In genomic region chr12:79590751-79591150, GRCh38 we compare ENCODE assay signal across 24 cellular contexts.
A peak's percentile ranks its signal among the peaks of the same experiment; 100 is the strongest.
DNase-seq lines count a peak whose midpoint lies in the region; ATAC-seq, FAIRE-seq and TF ChIP-seq lines count a peak whose summit lies in the region.
"Had no signal": no experiment of that assay in that cellular context is flagged by ENCODE, and none has a peak within 500 bp of the region (broad histone marks: within the 10 kb centered on the region; RNA-seq: fewer than 3 reads in every experiment).

No MANE protein-coding gene starts in this region.

- TF ChIP-seq EP300 in HepG2 (IDR thresholded peaks at IDR 0.05; ENCODE audit: low read depth in 2 of 2, low read length in 2 of 2): no peak
- TF ChIP-seq EP300 in HepG2 (CRISPR knock-in tag; IDR thresholded peaks at IDR 0.05; ENCODE audit: borderline replicate concordance): no peak

- no peak overlapping the region for H3K9ac ChIP-seq in HCT116 (ENCODE audit: low read length)
- H3K9ac ChIP-seq in PC-3 (ENCODE audit: low read length): no peak overlapping the region
- no peak overlapping the region for H3K9ac ChIP-seq in HepG2 (ENCODE audit: insufficient read depth, low read depth, low read length)
- H3K9ac ChIP-seq in mesenchymal stem cell (ENCODE audit: low read length): no peak overlapping the region
- H3K9ac ChIP-seq: BLaER1 had no signal

- no peak for FAIRE-seq in HepG2 (lab: Jason Lieb, UNC)
- FAIRE-seq: A549, D721Med, GM12878, H54 had no signal

- H2BK15ac ChIP-seq in mesenchymal stem cell (ENCODE audit: low read depth, poor library complexity, severe bottlenecking): no peak overlapping the region

- no peak overlapping the region for H3K27ac ChIP-seq in HCT116 (ENCODE audit: low read depth, low read length)
- H3K27ac ChIP-seq in PC-3 (ENCODE audit: low read length): no peak overlapping the region
- no peak overlapping the region for H3K27ac ChIP-seq in HepG2 (ENCODE audit: extremely low read length, insufficient read depth, low read length)
- H3K27ac ChIP-seq in mesenchymal stem cell (ENCODE audit: low read length, poor library complexity, severe bottlenecking): no peak overlapping the region
- H3K27ac ChIP-seq: A549, BLaER1, C4-2B had no signal

- no peak overlapping the region for H2AK5ac ChIP-seq in mesenchymal stem cell (ENCODE audit: low read length, severe bottlenecking)

- TF ChIP-seq RAD21 in HCT116 (IDR thresholded peaks at IDR 0.05; ENCODE audit: low read depth) (no peak), HepG2 (CRISPR knock-in tag; IDR thresholded peaks at IDR 0.05) (no peak)

- no peaks in the 10 kb centered on the region for H3F3A ChIP-seq in PC-3 (ENCODE audit: low read length, unreplicated experiment)

- H3K9me2 ChIP-seq in HCT116 (ENCODE audit: insufficient read depth) (no peaks in the 10 kb centered on the region), PC-3 (replicated peaks; ENCODE audit: low read length) (no peaks in the 10 kb centered on the region)

- no peak overlapping the region for H3K27ac Mint-ChIP-seq in Caco-2 (ENCODE audit: unreplicated experiment)
- H3K27ac Mint-ChIP-seq in activated CD8-positive, alpha-beta T cell treated with anti-CD3 and anti-CD28 coated beads, Interleukin-2, amount 10 ng/mL, durations not matched to agents 7 days and 5 days: no peak overlapping the region
- H3K27ac Mint-ChIP-seq: B cell; CD4-positive, CD25-positive, alpha-beta regulatory T cell; CD8-positive, alpha-beta T cell; HFFc6 had no signal

- in situ Hi-C loops in HepG2 (cut with HindIII; ENCODE audit: extremely low pct_ligation_motif_present, low pct_unique_long_range_greater_than_20kb): no loop called here

- H3K27me3 Mint-ChIP-seq in Caco-2 (ENCODE audit: insufficient read depth, unreplicated experiment): no peaks in the 10 kb centered on the region
- no peaks in the 10 kb centered on the region for H3K27me3 Mint-ChIP-seq in activated CD8-positive, alpha-beta T cell treated with anti-CD3 and anti-CD28 coated beads, Interleukin-2, amount 10 ng/mL, durations not matched to agents 7 days and 5 days (ENCODE audit: low read depth)
- H3K27me3 Mint-ChIP-seq: B cell; CD4-positive, CD25-positive, alpha-beta regulatory T cell had no signal

- no peak overlapping the region for H2BK12ac ChIP-seq in mesenchymal stem cell (ENCODE audit: low read length in 2 of 2)

- H4K20me1 ChIP-seq in HCT116 (ENCODE audit: insufficient read depth) (no peaks in the 10 kb centered on the region), PC-3 (ENCODE audit: low read length) (no peaks in the 10 kb centered on the region), HepG2 (ENCODE audit: insufficient read depth, low read length) (no peaks in the 10 kb centered on the region)
- H4K20me1 ChIP-seq: BLaER1 had no signal

- H2AFZ ChIP-seq in HCT116 (ENCODE audit: low read depth, low read length, poor library complexity, severe bottlenecking): no peak overlapping the region
- H2AFZ ChIP-seq in PC-3 (ENCODE audit: low read length): no peak overlapping the region
- H2AFZ ChIP-seq in HepG2 (ENCODE audit: low read length): no peak overlapping the region
- no peak overlapping the region for H2AFZ ChIP-seq in mesenchymal stem cell (ENCODE audit: low read depth, low read length)

- CTCF ChIA-PET in Caco-2 (lab: Charles Lee) (no interaction called here), HCT116 (lab: Charles Lee) (no interaction called here), PC-3 (lab: Charles Lee) (no interaction called here), HepG2 (lab: Yijun Ruan, JAX; ENCODE audit: low intra/inter-chr PET ratio, low total read pairs) (no interaction called here)
- CTCF ChIA-PET in activated CD8-positive, alpha-beta T cell treated with anti-CD3 and anti-CD28 coated beads, Interleukin-2, amount 10 ng/mL, durations not matched to agents 7 days and 5 days (lab: Charles Lee): no interaction called here

- intact Hi-C loops in Caco-2 (cut with micrococcal nuclease; ENCODE audit: unreplicated experiment): no loop called here
- intact Hi-C loops in HCT116 (cut with micrococcal nuclease): no loop called here
- intact Hi-C loops in PC-3 (cut with micrococcal nuclease): no loop called here
- intact Hi-C loops in HepG2 (cut with micrococcal nuclease; ENCODE audit: unreplicated experiment): no loop called here

- no peaks in the 10 kb centered on the region for H3K9me3 Mint-ChIP-seq in Caco-2 (ENCODE audit: unreplicated experiment)
- no peaks in the 10 kb centered on the region for H3K9me3 Mint-ChIP-seq in activated CD8-positive, alpha-beta T cell treated with anti-CD3 and anti-CD28 coated beads, Interleukin-2, amount 10 ng/mL, durations not matched to agents 7 days and 5 days (ENCODE audit: insufficient read depth)
- H3K9me3 Mint-ChIP-seq: CD8-positive, alpha-beta T cell; HFFc6 had no signal

- no peak overlapping the region for H3K23ac ChIP-seq in mesenchymal stem cell (ENCODE audit: low read length in 2 of 2)

- no peaks in the 10 kb centered on the region for H3K27me3 ChIP-seq in Caco-2 (replicated peaks; ENCODE audit: control insufficient read depth, insufficient read depth, low read length)
- no peaks in the 10 kb centered on the region for H3K27me3 ChIP-seq in HCT116 (ENCODE audit: insufficient read depth, low read length)
- H3K27me3 ChIP-seq in PC-3 (ENCODE audit: low read length): no peaks in the 10 kb centered on the region
- no peaks in the 10 kb centered on the region for H3K27me3 ChIP-seq in HepG2 (ENCODE audit: control insufficient read depth in 1 of 2, insufficient read depth in 2 of 2, low read length in 2 of 2)
- no peaks in the 10 kb centered on the region for H3K27me3 ChIP-seq in mesenchymal stem cell (ENCODE audit: control insufficient read depth in 1 of 2, insufficient read depth in 1 of 2, low read length in 2 of 2)
- H3K27me3 ChIP-seq: BLaER1 had no signal

- no peak overlapping the region for H4K8ac ChIP-seq in mesenchymal stem cell (ENCODE audit: low read length)

- H3K36me3 Mint-ChIP-seq in Caco-2 (ENCODE audit: insufficient read depth, unreplicated experiment): peaks cover 54% of the 10 kb centered on the region
- H3K36me3 Mint-ChIP-seq in activated CD8-positive, alpha-beta T cell treated with anti-CD3 and anti-CD28 coated beads, Interleukin-2, amount 10 ng/mL, durations not matched to agents 7 days and 5 days (ENCODE audit: low read depth): no peaks in the 10 kb centered on the region
- H3K36me3 Mint-ChIP-seq: CD4-positive, CD25-positive, alpha-beta regulatory T cell; CD8-positive, alpha-beta T cell had no signal

- TF ChIP-seq POLR2A in HCT116 (IDR thresholded peaks at IDR 0.05; ENCODE audit: borderline replicate concordance, extremely low read depth, insufficient read depth, insufficient read length) (no peak), HepG2 (IDR thresholded peaks at IDR 0.05; ENCODE audit: insufficient read depth in 1 of 2, low read depth in 2 of 2, low read length in 2 of 2) (no peak)

- H3K36me3 ChIP-seq in Caco-2 (ENCODE audit: control insufficient read depth, insufficient read depth, low read length): no peaks in the 10 kb centered on the region
- no peaks in the 10 kb centered on the region; a peak in 1 of 4 replicates for H3K36me3 ChIP-seq in HCT116 (ENCODE audit: control insufficient read depth in 1 of 2, insufficient read depth in 2 of 2, low read length in 2 of 2)
- peaks cover 5% of the 10 kb centered on the region; the same call in 1 of the 2 replicates for H3K36me3 ChIP-seq in PC-3 (ENCODE audit: low read depth, low read length)
- H3K36me3 ChIP-seq in HepG2 (replicated peaks in 1 of 2; ENCODE audit: control insufficient read depth in 1 of 2, insufficient read depth in 2 of 2, low read length in 2 of 2): peaks cover 7 to 24% of the 10 kb centered on the region in 2 experiments
- H3K36me3 ChIP-seq in mesenchymal stem cell (ENCODE audit: control insufficient read depth in 1 of 2, insufficient read depth in 2 of 2, low read depth in 1 of 2, low read length in 2 of 2): peaks cover 0 to 7% of the 10 kb centered on the region in 2 experiments

- H3K4me1 ChIP-seq in Caco-2 (no peaks in the 10 kb centered on the region), HCT116 (ENCODE audit: control insufficient read depth in 1 of 2, insufficient read depth in 2 of 2, low read length in 2 of 2) (no peaks in the 10 kb centered on the region), PC-3 (ENCODE audit: insufficient read depth, low read length) (no peaks in the 10 kb centered on the region), HepG2 (ENCODE audit: insufficient read depth, low read length) (no peaks in the 10 kb centered on the region), mesenchymal stem cell (ENCODE audit: control insufficient read depth, insufficient read depth, low read depth, low read length) (no peaks in the 10 kb centered on the region)
- H3K4me1 ChIP-seq: BLaER1 had no signal

- DNase-seq in Caco-2 (no peak), HCT116 (ENCODE audit: low read depth, low spot score) (no peak), PC-3 (no peak), HepG2 (ENCODE audit: low spot score) (no peak), mesenchymal stem cell (no peak)
- DNase-seq in activated CD8-positive, alpha-beta T cell treated with anti-CD3 and anti-CD28 coated beads, Interleukin-2, amount 10 ng/mL, durations not matched to agents 7 days and 5 days: no peak
- no peak for DNase-seq in stimulated activated CD4-positive, alpha-beta T cell treated with anti-CD3 and anti-CD28 coated beads, Interleukin-2, amount 100 ng/mL, for 48 hours
- DNase-seq: 8988T; CD4-positive, CD25-positive, alpha-beta regulatory T cell; CD8-positive, alpha-beta T cell; DMS 273 treated with DMSO at 0.1 percent for 48 hours; DMS79; EL; GDM1; GOT3; HFFc6 had no signal

- no peak overlapping the region for H4K91ac ChIP-seq in mesenchymal stem cell (ENCODE audit: low read length)

- H3K4me2 ChIP-seq in HCT116 (ENCODE audit: low read length) (no peak overlapping the region), PC-3 (ENCODE audit: low read length) (no peak overlapping the region), HepG2 (ENCODE audit: low read depth, low read length) (no peak overlapping the region), mesenchymal stem cell (ENCODE audit: low read length, poor library complexity, severe bottlenecking) (no peak overlapping the region)
- H3K4me2 ChIP-seq: A549, BLaER1 had no signal

- H3K4ac ChIP-seq in mesenchymal stem cell (ENCODE audit: low read depth in 1 of 2, low read length in 2 of 2): no peak overlapping the region

- POLR2A ChIA-PET in Caco-2 (lab: Charles Lee): no interaction called here
- POLR2A ChIA-PET in HCT116 (lab: Charles Lee): no interaction called here
- POLR2A ChIA-PET in PC-3 (lab: Charles Lee; ENCODE audit: unreplicated experiment): no interaction called here
- POLR2A ChIA-PET in HepG2 (lab: Yijun Ruan, JAX): no interaction called here
- POLR2A ChIA-PET in activated CD8-positive, alpha-beta T cell treated with anti-CD3 and anti-CD28 coated beads, Interleukin-2, amount 10 ng/mL, durations not matched to agents 7 days and 5 days (lab: Charles Lee): no interaction called here

- RAD21 ChIA-PET in HCT116 (lab: Charles Lee; ENCODE audit: low non-redundant PET in 1 of 2, low total read pairs in 2 of 2, uncharacterized antibody in 2 of 2, unreplicated experiment in 2 of 2): no interaction called here

- H3K79me2 ChIP-seq in HCT116 (ENCODE audit: insufficient read depth, low read length) (no peaks in the 10 kb centered on the region), PC-3 (ENCODE audit: low read length) (no peaks in the 10 kb centered on the region), HepG2 (ENCODE audit: insufficient read depth, low read length) (no peaks in the 10 kb centered on the region)

- H3K79me1 ChIP-seq in mesenchymal stem cell (replicated peaks; ENCODE audit: low read length, poor library complexity, severe bottlenecking): peaks cover 6% of the 10 kb centered on the region

- H2BK120ac ChIP-seq in mesenchymal stem cell (ENCODE audit: low read depth, low read length): no peak overlapping the region

- H2BK5ac ChIP-seq in mesenchymal stem cell (ENCODE audit: low read depth, low read length, poor library complexity, severe bottlenecking): no peak overlapping the region

- H3K9me3 ChIP-seq in Caco-2 (no peaks in the 10 kb centered on the region), HCT116 (ENCODE audit: control insufficient read depth in 1 of 2, insufficient read depth in 1 of 2, low read depth in 1 of 2, low read length in 2 of 2) (no peaks in the 10 kb centered on the region), PC-3 (ENCODE audit: low read length) (no peaks in the 10 kb centered on the region), HepG2 (ENCODE audit: low read length) (no peaks in the 10 kb centered on the region), mesenchymal stem cell (ENCODE audit: control insufficient read depth, low read length) (no peaks in the 10 kb centered on the region)
- H3K9me3 ChIP-seq: A549, BLaER1 had no signal

- H3K18ac ChIP-seq in mesenchymal stem cell (ENCODE audit: low read depth in 1 of 2, low read length in 2 of 2): no peak overlapping the region

- no peaks in the 10 kb centered on the region for H3K4me1 Mint-ChIP-seq in Caco-2 (ENCODE audit: low read depth, unreplicated experiment)
- no peaks in the 10 kb centered on the region for H3K4me1 Mint-ChIP-seq in activated CD8-positive, alpha-beta T cell treated with anti-CD3 and anti-CD28 coated beads, Interleukin-2, amount 10 ng/mL, durations not matched to agents 7 days and 5 days (ENCODE audit: low read depth)
- H3K4me1 Mint-ChIP-seq: B cell; CD4-positive, CD25-positive, alpha-beta regulatory T cell had no signal

- H3K14ac ChIP-seq in mesenchymal stem cell (ENCODE audit: low read length in 2 of 2): no peak overlapping the region

- 97% methylated on average over 2 of the region's 2 CpGs for WGBS in HepG2 (ENCODE audit: low lambda C conversion rate)
- WGBS in mesenchymal stem cell: 100% methylated on average over 2 of the region's 2 CpGs

- TF ChIP-seq CTCF in Caco-2 (IDR thresholded peaks at IDR 0.05; ENCODE audit: insufficient read depth in 1 of 2, low read depth in 1 of 2, low read length in 1 of 2, severe bottlenecking in 1 of 2, unreplicated experiment in 1 of 2) (no peak), HCT116 (IDR thresholded peaks at IDR 0.05 in 2 of 3, conservative IDR thresholded peaks at IDR 0.05 in 1 of 3; ENCODE audit: borderline replicate concordance in 1 of 3, insufficient read depth in 1 of 3, low read depth in 2 of 3, low read length in 2 of 3) (no peak), PC-3 (conservative IDR thresholded peaks at IDR 0.05; ENCODE audit: low read depth, low read length) (no peak), HepG2 (CRISPR knock-in tag; IDR thresholded peaks at IDR 0.05) (no peak)

- ATAC-seq in HCT116: no peak
- ATAC-seq in PC-3: no peak
- no peak for ATAC-seq in HepG2
- no peak for ATAC-seq in HG02884 (IDR thresholded peaks at IDR 0.05; ENCODE audit: unreplicated experiment)
- ATAC-seq in activated CD8-positive, alpha-beta T cell treated with anti-CD3 and anti-CD28 coated beads, Interleukin-2, amount 10 ng/mL, durations not matched to agents 7 days and 5 days: no peak
- ATAC-seq: A549; CD8-positive, alpha-beta T cell; GM12878 had no signal

- H3K4me3 Mint-ChIP-seq in Caco-2 (ENCODE audit: unreplicated experiment): no peak overlapping the region
- H3K4me3 Mint-ChIP-seq in activated CD8-positive, alpha-beta T cell treated with anti-CD3 and anti-CD28 coated beads, Interleukin-2, amount 10 ng/mL, durations not matched to agents 7 days and 5 days: no peak overlapping the region
- H3K4me3 Mint-ChIP-seq: B cell; CD4-positive, CD25-positive, alpha-beta regulatory T cell; CD8-positive, alpha-beta T cell; HFFc6 had no signal

- H3K4me3 ChIP-seq in Caco-2 (ENCODE audit: low read depth, low read length): no peak overlapping the region
- H3K4me3 ChIP-seq in HCT116 (replicated peaks in 1 of 2; ENCODE audit: low read depth in 1 of 2, low read length in 2 of 2): no peak overlapping the region
- no peak overlapping the region for H3K4me3 ChIP-seq in PC-3 (ENCODE audit: low read length)
- no peak overlapping the region for H3K4me3 ChIP-seq in HepG2 (replicated peaks in 1 of 3; ENCODE audit: insufficient read depth in 1 of 3, low read depth in 2 of 3, low read length in 3 of 3)
- no peak overlapping the region for H3K4me3 ChIP-seq in mesenchymal stem cell (ENCODE audit: insufficient read depth in 1 of 2, low read depth in 1 of 2, low read length in 2 of 2)
- H3K4me3 ChIP-seq: A549, BLaER1, GM12878 had no signal

- BruUV-seq in Caco-2 (replicated peaks; lab: Mats Ljungman, UMichigan) (TSS peak; percentile 18), HCT116 (replicated peaks; lab: Mats Ljungman, UMichigan) (TSS peak; percentile 16), PC-3 (replicated peaks; lab: Mats Ljungman, UMichigan) (TSS peak; percentile 12), HepG2 (replicated peaks; lab: Mats Ljungman, UMichigan) (TSS peak; percentile 12)
